In the genomic region with DNA sequence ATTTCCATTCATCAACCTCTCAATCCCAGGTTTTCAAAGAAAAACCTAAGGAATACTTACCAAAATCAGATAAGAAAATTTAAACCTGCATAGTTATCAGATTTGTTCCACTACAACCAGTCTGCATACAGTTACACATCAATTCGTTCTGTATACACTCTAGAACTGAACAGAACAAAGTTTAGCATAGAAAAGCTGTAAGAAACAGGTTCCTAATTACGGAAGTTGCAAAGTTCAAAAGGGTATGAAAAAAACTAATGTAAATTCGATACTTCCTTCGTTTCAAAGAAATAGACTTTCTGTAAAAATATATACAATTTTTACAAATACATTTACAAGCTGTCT, we compare ENCODE assay signal across 8 cellular contexts.
DNase-seq lines count a peak whose midpoint lies in the region; ATAC-seq and TF ChIP-seq lines count a peak whose summit lies in the region.

No MANE protein-coding gene starts in this region.

- ATAC-seq in HG02678 (IDR thresholded peaks at IDR 0.05; ENCODE audit: unreplicated experiment) (no peak), HG02763 (IDR thresholded peaks at IDR 0.05; ENCODE audit: unreplicated experiment) (no peak)

- H3K9ac ChIP-seq in SK-N-MC (ENCODE audit: insufficient read length) (peak overlapping the region; percentile 48), rectal smooth muscle tissue (ENCODE audit: low read length) (peak overlapping the region; percentile 14)

- H3K36me3 ChIP-seq in SK-N-MC (ENCODE audit: insufficient read depth, low read length) (peaks cover 64% of the 10 kb centered on the region), rectal smooth muscle tissue (ENCODE audit: control insufficient read depth, insufficient read depth, low read length) (peaks cover 33% of the 10 kb centered on the region)

- H3K4me3 ChIP-seq in GM08714 (ENCODE audit: low read length) (peak overlapping the region; percentile 93; the same call in 1 of the 2 replicates), SK-N-MC (peak overlapping the region; percentile 89), fibroblast of mammary gland (ENCODE audit: control insufficient read depth, low read depth, low read length) (peak overlapping the region; percentile 86), rectal smooth muscle tissue (ENCODE audit: low read length) (peak overlapping the region; percentile 75)

- H3K27me3 ChIP-seq in rectal smooth muscle tissue (ENCODE audit: control insufficient read depth, insufficient read depth, low read length), result no peaks in the 10 kb centered on the region

- DNase-seq in SK-N-MC (ENCODE audit: low read depth, low spot score) (no peak), fibroblast of mammary gland (ENCODE audit: low read depth) (no peak), NCI-H2029 (lab: John Stamatoyannopoulos, UW) (no peak)
- DNase-seq in stimulated activated CD4-positive, alpha-beta T cell treated with anti-CD3 and anti-CD28 coated beads, Interleukin-15, amount 100 ng/mL, for 24 hours, result no peak

- no peak for TF ChIP-seq CTCF in fibroblast of mammary gland (conservative IDR thresholded peaks at IDR 0.05; ENCODE audit: control insufficient read depth, insufficient read depth, low read depth, low read length)

- peaks cover 26% of the 10 kb centered on the region for H3K4me1 ChIP-seq in rectal smooth muscle tissue (ENCODE audit: control insufficient read depth, insufficient read depth, low read length)

- no peaks in the 10 kb centered on the region for H3K9me3 ChIP-seq in SK-N-MC (ENCODE audit: low read depth, low read length)

- H3K27ac ChIP-seq in SK-N-MC, result no peak overlapping the region; the same call in 1 of the 2 replicates
- peak overlapping the region; percentile 99 for H3K27ac ChIP-seq in rectal smooth muscle tissue (ENCODE audit: low read depth, low read length)
